In the genomic region with DNA sequence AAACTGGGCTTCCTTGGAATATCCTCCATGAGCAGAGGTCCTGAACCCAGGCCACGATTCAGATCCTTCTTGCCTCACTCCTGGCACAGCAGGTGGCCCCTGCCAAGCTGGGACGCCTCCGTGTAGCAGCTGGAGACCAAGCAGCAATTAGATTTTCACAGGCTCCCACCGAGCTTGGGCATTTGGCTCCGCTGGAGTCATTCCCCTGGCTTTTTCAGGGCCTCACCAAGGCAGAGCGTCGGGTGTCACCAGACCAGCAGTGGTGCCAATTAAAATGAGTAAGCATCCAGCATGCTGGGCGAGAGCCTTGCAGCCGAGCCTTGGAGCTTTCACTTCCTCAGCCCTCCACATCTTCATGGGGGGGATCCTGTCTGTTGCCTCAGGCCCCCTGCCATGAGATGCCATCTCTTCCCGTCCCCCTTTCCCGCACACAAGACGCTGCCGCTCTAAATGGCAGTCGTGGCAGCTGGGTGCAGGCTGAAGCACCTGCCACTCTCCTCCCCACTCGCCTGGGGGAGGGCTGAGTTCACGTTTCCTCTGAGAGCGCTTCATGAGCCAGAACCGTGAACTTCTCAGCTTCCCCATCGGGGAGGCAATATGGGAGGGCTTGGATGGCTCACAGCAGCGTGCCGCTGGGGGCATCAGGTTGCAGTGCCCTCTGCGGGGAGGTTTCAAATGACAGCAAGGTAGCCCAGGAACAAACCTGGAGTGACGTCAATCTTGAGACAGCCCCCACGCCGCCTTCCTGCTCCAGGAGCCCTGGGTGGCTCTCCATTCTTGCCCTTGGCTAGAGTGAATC, we compare ENCODE assay signal across 9 cellular contexts. TPM values are rescaled to one million over a fixed set of nuclear protein-coding genes. Genes with fewer than 3 reads are reported as not detected.
A peak's percentile ranks its signal among the peaks of the same experiment; 100 is the strongest.
DNase-seq lines count a peak whose midpoint lies in the region; ATAC-seq and TF ChIP-seq lines count a peak whose summit lies in the region.
"Had no signal": no experiment of that assay in that cellular context is flagged by ENCODE, and none has a peak within 500 bp of the region (broad histone marks: within the 10 kb centered on the region; RNA-seq: fewer than 3 reads in every experiment).

No MANE protein-coding gene starts in this region.

- no peak overlapping the region for H2AFZ ChIP-seq in SK-N-SH (ENCODE audit: low read depth)

- H3F3A ChIP-seq in SK-N-SH (replicated peaks; ENCODE audit: insufficient read depth) = no peaks in the 10 kb centered on the region

- 93% methylated on average over 17 of the region's 25 CpGs for WGBS in SK-N-SH (ENCODE audit: low lambda C conversion rate)

- H3K4me1 ChIP-seq in SK-N-SH (ENCODE audit: control insufficient read depth in 1 of 2, insufficient read depth in 2 of 2, low read depth in 1 of 2, low read length in 1 of 2) = peaks cover 2 to 5% of the 10 kb centered on the region in 2 experiments; a peak in 2 of 4 replicates

- no peaks in the 10 kb centered on the region for H3K79me2 ChIP-seq in SK-N-SH (ENCODE audit: insufficient read depth)

- H3K9ac ChIP-seq in SK-N-SH = no peak overlapping the region

- no peaks in the 10 kb centered on the region for H3K27me3 Mint-ChIP-seq in activated T-helper 1 cell treated with anti-CD3 and anti-CD28 coated beads, Interleukin-12 subunit alpha, Interleukin-12 subunit beta, Interleukin-2, Interleukin-4 antibody, amounts not matched to agents 30 ng/mL and 10 ng/mL and 1 ng/mL, durations not matched to agents 14 hours and 24 hours and 36 hours (ENCODE audit: insufficient read depth)
- H3K27me3 Mint-ChIP-seq in endothelial cell (ENCODE audit: unreplicated experiment) = peaks cover 7% of the 10 kb centered on the region

- no peaks in the 10 kb centered on the region for H3K9me3 ChIP-seq in SK-N-SH
- H3K9me3 ChIP-seq: A549 had no signal

- H3K4me2 ChIP-seq in SK-N-SH = no peak overlapping the region
- H3K4me2 ChIP-seq: A549 had no signal

- intact Hi-C loops in activated T-helper 1 cell treated with anti-CD3 and anti-CD28 coated beads, Interleukin-12 subunit alpha, Interleukin-12 subunit beta, Interleukin-2, Interleukin-4 antibody, amounts not matched to agents 30 ng/mL and 10 ng/mL and 1 ng/mL, durations not matched to agents 14 hours and 24 hours and 36 hours (cut with micrococcal nuclease) = loop anchor here (1.0 to 2.0 kb wide), 2 partner anchors 36 to 48 kb away; a partner anchor contains a TSS

- no peak for TF ChIP-seq CTCF in SK-N-SH (IDR thresholded peaks at IDR 0.05)
- TF ChIP-seq CTCF in endothelial cell (IDR thresholded peaks at IDR 0.05; ENCODE audit: unreplicated experiment) = no peak

- H3K27ac Mint-ChIP-seq in activated T-helper 1 cell treated with anti-CD3 and anti-CD28 coated beads, Interleukin-12 subunit alpha, Interleukin-12 subunit beta, Interleukin-2, Interleukin-4 antibody, amounts not matched to agents 30 ng/mL and 10 ng/mL and 1 ng/mL, durations not matched to agents 14 hours and 24 hours and 36 hours = peak overlapping the region; percentile 88
- no peak overlapping the region for H3K27ac Mint-ChIP-seq in endothelial cell (ENCODE audit: unreplicated experiment)

- H3K9me2 ChIP-seq in SK-N-SH = no peaks in the 10 kb centered on the region

- CTCF ChIA-PET in SK-N-SH (lab: Yijun Ruan, JAX) = interaction anchor here (1.0 kb wide), 1 partner anchor 11 kb away, joined by 3 read pairs; a partner anchor contains a TSS

- H3K4me1 Mint-ChIP-seq in activated T-helper 1 cell treated with anti-CD3 and anti-CD28 coated beads, Interleukin-12 subunit alpha, Interleukin-12 subunit beta, Interleukin-2, Interleukin-4 antibody, amounts not matched to agents 30 ng/mL and 10 ng/mL and 1 ng/mL, durations not matched to agents 14 hours and 24 hours and 36 hours (ENCODE audit: low read depth) = peaks cover 61% of the 10 kb centered on the region
- H3K4me1 Mint-ChIP-seq in endothelial cell (ENCODE audit: unreplicated experiment) = peaks cover 20% of the 10 kb centered on the region

- peak overlapping the region; percentile 79 for H3K4me3 Mint-ChIP-seq in activated T-helper 1 cell treated with anti-CD3 and anti-CD28 coated beads, Interleukin-12 subunit alpha, Interleukin-12 subunit beta, Interleukin-2, Interleukin-4 antibody, amounts not matched to agents 30 ng/mL and 10 ng/mL and 1 ng/mL, durations not matched to agents 14 hours and 24 hours and 36 hours
- no peak overlapping the region for H3K4me3 Mint-ChIP-seq in endothelial cell (ENCODE audit: unreplicated experiment)

- ATAC-seq in SK-N-SH treated with all-trans-retinoic acid at 6 μM for 48 hours (peak; percentile 7; the same call in 1 of the 3 replicates), HG03196 (IDR thresholded peaks at IDR 0.05; ENCODE audit: unreplicated experiment) (peak; percentile 59)
- ATAC-seq: A549 had no signal

- peaks cover 48% of the 10 kb centered on the region for H3K36me3 Mint-ChIP-seq in activated T-helper 1 cell treated with anti-CD3 and anti-CD28 coated beads, Interleukin-12 subunit alpha, Interleukin-12 subunit beta, Interleukin-2, Interleukin-4 antibody, amounts not matched to agents 30 ng/mL and 10 ng/mL and 1 ng/mL, durations not matched to agents 14 hours and 24 hours and 36 hours (ENCODE audit: low read depth)
- H3K36me3 Mint-ChIP-seq in endothelial cell (ENCODE audit: low read depth, unreplicated experiment) = peaks cover 11% of the 10 kb centered on the region

- DNase-seq in SK-N-SH (no peak), NCI-H748 treated with DMSO at 0.1 percent for 48 hours (lab: John Stamatoyannopoulos, UW) (peak; percentile 59), hypothalamus (lab: John Stamatoyannopoulos, UW) (peak in 38 of 51 donors; percentile 23 to 81 (median 66)), endothelial cell (ENCODE audit: low spot score) (no peak)
- DNase-seq in activated T-helper 1 cell treated with anti-CD3 and anti-CD28 coated beads, Interleukin-12 subunit alpha, Interleukin-12 subunit beta, Interleukin-2, Interleukin-4 antibody, amounts not matched to agents 30 ng/mL and 10 ng/mL and 1 ng/mL, durations not matched to agents 14 hours and 24 hours and 36 hours (ENCODE audit: low spot score) = peak; percentile 47
- peak in 2 of 3 donors; percentile 18 to 56 for DNase-seq in stimulated activated CD4-positive, alpha-beta T cell treated with anti-CD3 and anti-CD28 coated beads, Interleukin-12 subunit alpha, Interleukin-12 subunit beta, amount 100 ng/mL, for 48 hours (ENCODE audit: low read depth in 2 of 3, low spot score in 1 of 3)

- H4K20me1 ChIP-seq in SK-N-SH (ENCODE audit: insufficient read depth) = no peaks in the 10 kb centered on the region

- H3K4me3 ChIP-seq in SK-N-SH (ENCODE audit: low read depth in 2 of 2, low read length in 1 of 2) = no peak overlapping the region
- H3K4me3 ChIP-seq: A549 had no signal

- POLR2A ChIA-PET in SK-N-SH (lab: Yijun Ruan, JAX) = no interaction called here

- H3K36me3 ChIP-seq in SK-N-SH (replicated peaks in 1 of 2; ENCODE audit: control insufficient read depth in 1 of 2, insufficient read depth in 2 of 2, low read length in 1 of 2) = peaks cover 4 to 6% of the 10 kb centered on the region in 2 experiments

- TF ChIP-seq RAD21 in SK-N-SH (IDR thresholded peaks at IDR 0.05; ENCODE audit: low read length) = no peak

- H3K27ac ChIP-seq in SK-N-SH (ENCODE audit: low read depth in 2 of 2, low read length in 1 of 2) = no peak overlapping the region

- TF ChIP-seq EP300 in SK-N-SH (IDR thresholded peaks at IDR 0.05; ENCODE audit: borderline replicate concordance in 1 of 2, low read depth in 1 of 2, low read length in 1 of 2) = no peak

- H3K9me3 Mint-ChIP-seq in activated T-helper 1 cell treated with anti-CD3 and anti-CD28 coated beads, Interleukin-12 subunit alpha, Interleukin-12 subunit beta, Interleukin-2, Interleukin-4 antibody, amounts not matched to agents 30 ng/mL and 10 ng/mL and 1 ng/mL, durations not matched to agents 14 hours and 24 hours and 36 hours = no peaks in the 10 kb centered on the region
- no peaks in the 10 kb centered on the region for H3K9me3 Mint-ChIP-seq in endothelial cell (ENCODE audit: unreplicated experiment)

- no peaks in the 10 kb centered on the region for H3K27me3 ChIP-seq in SK-N-SH (ENCODE audit: insufficient read depth)

TF ChIP-seq in SK-N-SH treated with all-trans-retinoic acid at 6 μM for 48 hours, 23 proteins besides CTCF, POLR2A, EP300 and RAD21 (continues in another document):
- TF ChIP-seq ZNF565 (CRISPR knock-in tag; conservative IDR thresholded peaks at IDR 0.05; ENCODE audit: low read depth) (no peak), ARNTL (CRISPR knock-in tag; IDR thresholded peaks at IDR 0.05; ENCODE audit: borderline replicate concordance, low read depth) (no peak), ZNF70 (CRISPR knock-in tag; IDR thresholded peaks at IDR 0.05) (no peak)

TF ChIP-seq in SK-N-SH, 30 proteins besides CTCF, POLR2A, EP300 and RAD21 (continues in another document):
- TF ChIP-seq FOSL2 (IDR thresholded peaks at IDR 0.05; ENCODE audit: borderline replicate concordance, low read depth) = no peak
- TF ChIP-seq FOXM1 (IDR thresholded peaks at IDR 0.05; ENCODE audit: low read depth) = no peak

RNA-seq across cellular contexts. Expression of a gene that starts 11.7 kb away (rescaled TPM):
- 10.3 and 15.7 TPM in 2 replicates for polyA plus RNA-seq in SK-N-SH (2012; rRNA removed)
- 7.0 and 10.7 TPM in 2 replicates for polyA plus RNA-seq in SK-N-SH (2012; cell fraction: cytosol; rRNA removed)
- 57.8 and 62.3 TPM in 2 replicates for polyA plus RNA-seq in SK-N-SH (2012; cell fraction: nucleus; rRNA removed)
- total RNA-seq in activated T-helper 1 cell treated with anti-CD3 and anti-CD28 coated beads, Interleukin-12 subunit alpha, Interleukin-12 subunit beta, Interleukin-2, Interleukin-4 antibody, amounts not matched to agents 30 ng/mL and 10 ng/mL and 1 ng/mL, durations not matched to agents 14 hours and 24 hours and 36 hours = 31.4 and 35.4 TPM in 2 replicates
- 8.4 TPM for total RNA-seq in endothelial cell (ENCODE audit: unreplicated experiment)

RNA-seq across cellular contexts. Expression of a gene that starts 47.5 kb away (rescaled TPM):
- polyA plus RNA-seq in SK-N-SH (2012; rRNA removed) = 18.7 and 21.1 TPM in 2 replicates
- polyA plus RNA-seq in SK-N-SH (2012; cell fraction: cytosol; rRNA removed) = 12.7 and 19.1 TPM in 2 replicates
- 13.0 and 15.6 TPM in 2 replicates for polyA plus RNA-seq in SK-N-SH (2012; cell fraction: nucleus; rRNA removed)
- 27.1 and 31.4 TPM in 2 replicates for total RNA-seq in activated T-helper 1 cell treated with anti-CD3 and anti-CD28 coated beads, Interleukin-12 subunit alpha, Interleukin-12 subunit beta, Interleukin-2, Interleukin-4 antibody, amounts not matched to agents 30 ng/mL and 10 ng/mL and 1 ng/mL, durations not matched to agents 14 hours and 24 hours and 36 hours
- 11.7 TPM for total RNA-seq in endothelial cell (ENCODE audit: unreplicated experiment)

RNA-seq across cellular contexts. Expression of a gene that starts 47.7 kb away (rescaled TPM):
- 56.5 and 69.9 TPM in 2 replicates for polyA plus RNA-seq in SK-N-SH (2012; rRNA removed)
- polyA plus RNA-seq in SK-N-SH (2012; cell fraction: cytosol; rRNA removed) = 43.6 and 43.8 TPM in 2 replicates
- 113 and 236 TPM in 2 replicates for polyA plus RNA-seq in SK-N-SH (2012; cell fraction: nucleus; rRNA removed)
- total RNA-seq in activated T-helper 1 cell treated with anti-CD3 and anti-CD28 coated beads, Interleukin-12 subunit alpha, Interleukin-12 subunit beta, Interleukin-2, Interleukin-4 antibody, amounts not matched to agents 30 ng/mL and 10 ng/mL and 1 ng/mL, durations not matched to agents 14 hours and 24 hours and 36 hours = 121 and 133 TPM in 2 replicates
- 47.5 TPM for total RNA-seq in endothelial cell (ENCODE audit: unreplicated experiment)

Comparison
In these comparisons a context has a peak if more than half of its experiments do, and no peak if none do; other contexts are left out.
1. DNase-seq: peak in NCI-H748 treated with DMSO at 0.1 percent for 48 hours (single experiment), activated T-helper 1 cell treated with anti-CD3 and anti-CD28 coated beads, Interleukin-12 subunit alpha, Interleukin-12 subunit beta, Interleukin-2, Interleukin-4 antibody, amounts not matched to agents 30 ng/mL and 10 ng/mL and 1 ng/mL, durations not matched to agents 14 hours and 24 hours and 36 hours (single experiment), hypothalamus (38 of 51) and stimulated activated CD4-positive, alpha-beta T cell treated with anti-CD3 and anti-CD28 coated beads, Interleukin-12 subunit alpha, Interleukin-12 subunit beta, amount 100 ng/mL, for 48 hours (2 of 3); none in SK-N-SH (single experiment) and endothelial cell (single experiment).